Comparison of ENCODE assay signal across 10 cellular contexts in genomic region chr9:121271368-121272351, GRCh38. TPM values are rescaled to one million over a fixed set of nuclear protein-coding genes. Genes with fewer than 3 reads are reported as not detected.
DNase-seq lines count a peak whose midpoint lies in the region; ATAC-seq lines count a peak whose summit lies in the region.
"Had no signal": no experiment of that assay in that cellular context is flagged by ENCODE, and none has a peak within 500 bp of the region (broad histone marks: within the 10 kb centered on the region; RNA-seq: fewer than 3 reads in every experiment).

No MANE protein-coding gene starts in this region.

- peak overlapping the region; percentile 95 for H3K27ac ChIP-seq in cingulate gyrus (ENCODE audit: low read depth, low read length)
- H3K27ac ChIP-seq in mucosa of rectum (ENCODE audit: low read depth in 2 of 2, low read length in 2 of 2), result peak overlapping the region; percentile 90 to 92
- H3K27ac ChIP-seq in urinary bladder (ENCODE audit: low read depth), result peak overlapping the region; percentile 75
- H3K27ac ChIP-seq in CD4-positive, alpha-beta memory T cell (ENCODE audit: low read depth, low read length), result no peak overlapping the region
- H3K27ac ChIP-seq: 22Rv1 had no signal

- no peaks in the 10 kb centered on the region for H3K27me3 ChIP-seq in mucosa of rectum (ENCODE audit: control insufficient read depth in 2 of 2, insufficient read depth in 2 of 2, low read length in 2 of 2)
- no peaks in the 10 kb centered on the region for H3K27me3 ChIP-seq in CD4-positive, alpha-beta memory T cell (ENCODE audit: insufficient read depth, low read length)

- peak; percentile 48 for DNase-seq in NCI-H2107 treated with DMSO at 0.1 percent for 48 hours (lab: John Stamatoyannopoulos, UW; ENCODE audit: unreplicated experiment)
- no peak for DNase-seq in NCI-H2107 (lab: John Stamatoyannopoulos, UW)
- DNase-seq in activated gamma-delta T cell (lab: John Stamatoyannopoulos, UW), result no peak
- no peak for DNase-seq in CD4-positive, alpha-beta memory T cell
- DNase-seq: naive B cell had no signal

- CTCF ChIA-PET in CD4-positive, alpha-beta memory T cell (lab: Charles Lee; ENCODE audit: partially characterized antibody), result interaction anchor here (0.9 kb wide), 1 partner anchor 27 kb away, joined by 4 read pairs; no protein-coding TSS in a partner anchor

- POLR2A ChIA-PET in CD4-positive, alpha-beta memory T cell (lab: Charles Lee; ENCODE audit: partially characterized antibody), result interaction anchor here (0.6 kb wide), 1 partner anchor 71 kb away, joined by 5 read pairs; no protein-coding TSS in a partner anchor

- H3K36me3 Mint-ChIP-seq in CD4-positive, alpha-beta memory T cell, result no peaks in the 10 kb centered on the region
- H3K36me3 Mint-ChIP-seq: naive B cell had no signal

- peak overlapping the region; percentile 57 to 68 for H3K9ac ChIP-seq in mucosa of rectum (ENCODE audit: low read depth in 1 of 2, low read length in 2 of 2)

- H3K4me3 ChIP-seq in mucosa of rectum (ENCODE audit: low read length in 2 of 2) (peak overlapping the region in 1 of 2 donors; percentile 42), urinary bladder (ENCODE audit: low read depth, low read length) (no peak overlapping the region)
- H3K4me3 ChIP-seq in CD4-positive, alpha-beta memory T cell (ENCODE audit: low read length in 2 of 2), result no peak overlapping the region

- peaks cover 3 to 13% (median 9%) of the 10 kb centered on the region in 4 donors for H3K4me1 Mint-ChIP-seq in CD4-positive, alpha-beta memory T cell

- H3K36me3 ChIP-seq in mucosa of rectum (ENCODE audit: control insufficient read depth in 2 of 2, insufficient read depth in 2 of 2, low read length in 2 of 2) (no peaks in the 10 kb centered on the region), urinary bladder (ENCODE audit: insufficient read depth) (no peaks in the 10 kb centered on the region)
- H3K36me3 ChIP-seq in CD4-positive, alpha-beta memory T cell (ENCODE audit: insufficient read depth, low read length), result no peaks in the 10 kb centered on the region

- ATAC-seq in GM19455 (IDR thresholded peaks at IDR 0.05; ENCODE audit: unreplicated experiment), result no peak

- 22% methylated on average over 13 of the region's 13 CpGs for WGBS in urinary bladder

- intact Hi-C loops in CD4-positive, alpha-beta memory T cell (cut with micrococcal nuclease), result no loop called here

- no peaks in the 10 kb centered on the region for H3K9me3 Mint-ChIP-seq in CD4-positive, alpha-beta memory T cell
- H3K9me3 Mint-ChIP-seq: naive B cell had no signal

- no peaks in the 10 kb centered on the region for H3K27me3 Mint-ChIP-seq in CD4-positive, alpha-beta memory T cell

- H3K27ac Mint-ChIP-seq in CD4-positive, alpha-beta memory T cell, result no peak overlapping the region
- H3K27ac Mint-ChIP-seq: naive B cell had no signal

- no peak overlapping the region for H3K4me3 Mint-ChIP-seq in CD4-positive, alpha-beta memory T cell

- H3K4me1 ChIP-seq in mucosa of rectum (ENCODE audit: control insufficient read depth in 2 of 2, insufficient read depth in 2 of 2, low read length in 2 of 2) (peaks cover 52 to 57% of the 10 kb centered on the region in 2 donors), urinary bladder (ENCODE audit: insufficient read depth) (no peaks in the 10 kb centered on the region)
- H3K4me1 ChIP-seq in CD4-positive, alpha-beta memory T cell (ENCODE audit: insufficient read depth, low read length), result peaks cover 12% of the 10 kb centered on the region

- H3K9me3 ChIP-seq in mucosa of rectum (ENCODE audit: control insufficient read depth in 2 of 2, low read length in 2 of 2), result no peaks in the 10 kb centered on the region
- H3K9me3 ChIP-seq in CD4-positive, alpha-beta memory T cell (ENCODE audit: control insufficient read depth in 1 of 2, low read length in 2 of 2), result no peaks in the 10 kb centered on the region

RNA-seq across cellular contexts. Expression of gene GSN, which starts 3.7 kb away (rescaled TPM):
- total RNA-seq in urinary bladder, result 405 TPM
- 2,591 TPM for polyA plus RNA-seq in urinary bladder
- 1 to 10 TPM; 7.8 to 8.7 TPM for total RNA-seq in CD4-positive, alpha-beta memory T cell
- 1 to 10 TPM; 1.9 to 4.1 TPM for polyA plus RNA-seq in CD4-positive, alpha-beta memory T cell

Comparison
In these comparisons a context has a peak if more than half of its experiments do, and no peak if none do; other contexts are left out.
1. RNA of gene GSN, which starts 3.7 kb away (total RNA-seq): 405 TPM in urinary bladder (single experiment); 7.8 to 8.7 TPM in CD4-positive, alpha-beta memory T cell; every median in the first group is over 10 times any median in the second.